1 cellular context compared by ENCODE assay signal in genomic region chr20:31879143-31879987, GRCh38.
TF ChIP-seq lines count a peak whose summit lies in the region.

No MANE protein-coding gene starts in this region.

TF ChIP-seq in K562, 482 proteins besides CTCF, POLR2A, EP300 and RAD21 (continued from another document and continues in another):
- TF ChIP-seq ZNF407 (IDR thresholded peaks at IDR 0.05; ENCODE audit: low read depth) = no peak
- TF ChIP-seq ZNF277 (CRISPR knock-in tag; IDR thresholded peaks at IDR 0.05; ENCODE audit: borderline replicate concordance) = no peak
- no peak; the same call in 1 of the 2 replicates for TF ChIP-seq MAFK (IDR thresholded peaks at IDR 0.05; ENCODE audit: low read length)
- peak; percentile 70 for TF ChIP-seq L3MBTL2 (IDR thresholded peaks at IDR 0.05)
- TF ChIP-seq EZH2 (IDR thresholded peaks at IDR 0.05; ENCODE audit: borderline replicate concordance, low read depth, low read length) = no peak
- TF ChIP-seq ZNF121 (CRISPR knock-in tag; conservative IDR thresholded peaks at IDR 0.05) = peak; percentile 30; the same call in 1 of the 2 replicates
- peak; percentile 53; the same call in 1 of the 2 replicates for TF ChIP-seq MGA (IDR thresholded peaks at IDR 0.05)
- peak; percentile 55; the same call in 1 of the 2 replicates for TF ChIP-seq HINFP (tag; conservative IDR thresholded peaks at IDR 0.05; ENCODE audit: low read depth)
- no peak for TF ChIP-seq CBFB (CRISPR knock-in tag; IDR thresholded peaks at IDR 0.05)
- TF ChIP-seq KHSRP (IDR thresholded peaks at IDR 0.05) = no peak
- no peak for TF ChIP-seq KLF6 (CRISPR knock-in tag; IDR thresholded peaks at IDR 0.05; ENCODE audit: borderline replicate concordance)
